1 cellular context compared by ENCODE assay signal in genomic region chr17:45315583-45316270, GRCh38.
TF ChIP-seq lines count a peak whose summit lies in the region.

No MANE protein-coding gene starts in this region.

TF ChIP-seq in H1, 55 proteins besides CTCF, POLR2A, EP300 and RAD21:
- TF ChIP-seq SIRT6 (IDR thresholded peaks at IDR 0.05; ENCODE audit: low read length) = no peak
- no peak for TF ChIP-seq JUND (IDR thresholded peaks at IDR 0.05; ENCODE audit: low read length)
